In the genomic region with DNA sequence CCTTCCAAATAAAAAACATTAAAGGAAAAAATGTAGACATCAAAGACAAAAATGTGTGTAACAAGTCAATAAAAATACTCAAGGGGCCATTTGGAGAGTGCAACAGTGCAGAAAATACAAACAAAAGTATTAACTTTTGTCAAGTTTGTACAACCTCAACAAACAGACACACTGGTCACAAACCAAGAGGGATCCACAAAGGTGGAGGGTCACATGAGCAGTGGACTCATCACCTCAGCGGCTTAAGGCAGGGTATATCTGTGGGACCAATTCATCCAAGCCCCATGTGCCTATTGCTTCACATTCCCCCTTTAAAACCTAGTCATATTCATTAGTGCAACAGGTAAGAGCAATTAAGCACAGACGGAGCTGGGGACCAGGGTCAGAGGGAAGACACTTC, we compare ENCODE assay signal across 1 cellular context.
TF ChIP-seq lines count a peak whose summit lies in the region.

No MANE protein-coding gene starts in this region.

TF ChIP-seq in HepG2, 621 proteins besides CTCF, POLR2A, EP300 and RAD21 (continued from another document):
- TF ChIP-seq HDAC1 (CRISPR knock-in tag; IDR thresholded peaks at IDR 0.05) (0 out of 2 replicates have a peak, but pooled peaks have one; percentile 31), TCF7 (IDR thresholded peaks at IDR 0.05; ENCODE audit: low read depth) (peak; percentile 79), NR2F6 (IDR thresholded peaks at IDR 0.05) (peak; percentile 65), NR2F6 (CRISPR knock-in tag; IDR thresholded peaks at IDR 0.05) (no peak), FOXA3 (CRISPR knock-in tag; IDR thresholded peaks at IDR 0.05) (peak; percentile 28; the same call in 1 of the 2 replicates), CEBPB (IDR thresholded peaks at IDR 0.05; ENCODE audit: borderline replicate concordance, low read depth, low read length) (peak; percentile 56; the same call in 1 of the 2 replicates), NR2F2 (IDR thresholded peaks at IDR 0.05; ENCODE audit: borderline replicate concordance, low read depth) (peak; percentile 85), RBM22 (optimal IDR thresholded peaks at IDR 0.05; ENCODE audit: low read length) (peak; percentile 79), ZNF350 (CRISPR knock-in tag; IDR thresholded peaks at IDR 0.05; ENCODE audit: borderline replicate concordance, low read depth) (no peak), FOXJ3 (CRISPR knock-in tag; IDR thresholded peaks at IDR 0.05; ENCODE audit: borderline replicate concordance) (peak; percentile 77), KDM4B (CRISPR knock-in tag; IDR thresholded peaks at IDR 0.05) (no peak)
- TF ChIP-seq, protein P1, sequence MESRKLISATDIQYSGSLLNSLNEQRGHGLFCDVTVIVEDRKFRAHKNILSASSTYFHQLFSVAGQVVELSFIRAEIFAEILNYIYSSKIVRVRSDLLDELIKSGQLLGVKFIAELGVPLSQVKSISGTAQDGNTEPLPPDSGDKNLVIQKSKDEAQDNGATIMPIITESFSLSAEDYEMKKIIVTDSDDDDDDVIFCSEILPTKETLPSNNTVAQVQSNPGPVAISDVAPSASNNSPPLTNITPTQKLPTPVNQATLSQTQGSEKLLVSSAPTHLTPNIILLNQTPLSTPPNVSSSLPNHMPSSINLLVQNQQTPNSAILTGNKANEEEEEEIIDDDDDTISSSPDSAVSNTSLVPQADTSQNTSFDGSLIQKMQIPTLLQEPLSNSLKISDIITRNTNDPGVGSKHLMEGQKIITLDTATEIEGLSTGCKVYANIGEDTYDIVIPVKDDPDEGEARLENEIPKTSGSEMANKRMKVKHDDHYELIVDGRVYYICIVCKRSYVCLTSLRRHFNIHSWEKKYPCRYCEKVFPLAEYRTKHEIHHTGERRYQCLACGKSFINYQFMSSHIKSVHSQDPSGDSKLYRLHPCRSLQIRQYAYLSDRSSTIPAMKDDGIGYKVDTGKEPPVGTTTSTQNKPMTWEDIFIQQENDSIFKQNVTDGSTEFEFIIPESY (CRISPR knock-in tag; IDR thresholded peaks at IDR 0.05), result peak; percentile 57
- TF ChIP-seq, protein P2, sequence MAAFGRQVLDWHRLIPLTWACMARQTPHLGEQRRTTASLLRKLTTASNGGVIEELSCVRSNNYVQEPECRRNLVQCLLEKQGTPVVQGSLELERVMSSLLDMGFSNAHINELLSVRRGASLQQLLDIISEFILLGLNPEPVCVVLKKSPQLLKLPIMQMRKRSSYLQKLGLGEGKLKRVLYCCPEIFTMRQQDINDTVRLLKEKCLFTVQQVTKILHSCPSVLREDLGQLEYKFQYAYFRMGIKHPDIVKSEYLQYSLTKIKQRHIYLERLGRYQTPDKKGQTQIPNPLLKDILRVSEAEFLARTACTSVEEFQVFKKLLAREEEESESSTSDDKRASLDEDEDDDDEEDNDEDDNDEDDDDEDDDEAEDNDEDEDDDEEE (CRISPR knock-in tag; IDR thresholded peaks at IDR 0.05), result 0 out of 2 replicates have a peak, but pooled peaks have one; percentile 33
- TF ChIP-seq, protein P3, sequence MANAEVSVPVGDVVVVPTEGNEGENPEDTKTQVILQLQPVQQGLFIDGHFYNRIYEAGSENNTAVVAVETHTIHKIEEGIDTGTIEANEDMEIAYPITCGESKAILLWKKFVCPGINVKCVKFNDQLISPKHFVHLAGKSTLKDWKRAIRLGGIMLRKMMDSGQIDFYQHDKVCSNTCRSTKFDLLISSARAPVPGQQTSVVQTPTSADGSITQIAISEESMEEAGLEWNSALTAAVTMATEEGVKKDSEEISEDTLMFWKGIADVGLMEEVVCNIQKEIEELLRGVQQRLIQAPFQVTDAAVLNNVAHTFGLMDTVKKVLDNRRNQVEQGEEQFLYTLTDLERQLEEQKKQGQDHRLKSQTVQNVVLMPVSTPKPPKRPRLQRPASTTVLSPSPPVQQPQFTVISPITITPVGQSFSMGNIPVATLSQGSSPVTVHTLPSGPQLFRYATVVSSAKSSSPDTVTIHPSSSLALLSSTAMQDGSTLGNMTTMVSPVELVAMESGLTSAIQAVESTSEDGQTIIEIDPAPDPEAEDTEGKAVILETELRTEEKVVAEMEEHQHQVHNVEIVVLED (CRISPR knock-in tag; IDR thresholded peaks at IDR 0.05; ENCODE audit: borderline replicate concordance), result peak; percentile 43; the same call in 1 of the 2 replicates
